Comparison of ENCODE assay signal across 13 cellular contexts in the genomic region with DNA sequence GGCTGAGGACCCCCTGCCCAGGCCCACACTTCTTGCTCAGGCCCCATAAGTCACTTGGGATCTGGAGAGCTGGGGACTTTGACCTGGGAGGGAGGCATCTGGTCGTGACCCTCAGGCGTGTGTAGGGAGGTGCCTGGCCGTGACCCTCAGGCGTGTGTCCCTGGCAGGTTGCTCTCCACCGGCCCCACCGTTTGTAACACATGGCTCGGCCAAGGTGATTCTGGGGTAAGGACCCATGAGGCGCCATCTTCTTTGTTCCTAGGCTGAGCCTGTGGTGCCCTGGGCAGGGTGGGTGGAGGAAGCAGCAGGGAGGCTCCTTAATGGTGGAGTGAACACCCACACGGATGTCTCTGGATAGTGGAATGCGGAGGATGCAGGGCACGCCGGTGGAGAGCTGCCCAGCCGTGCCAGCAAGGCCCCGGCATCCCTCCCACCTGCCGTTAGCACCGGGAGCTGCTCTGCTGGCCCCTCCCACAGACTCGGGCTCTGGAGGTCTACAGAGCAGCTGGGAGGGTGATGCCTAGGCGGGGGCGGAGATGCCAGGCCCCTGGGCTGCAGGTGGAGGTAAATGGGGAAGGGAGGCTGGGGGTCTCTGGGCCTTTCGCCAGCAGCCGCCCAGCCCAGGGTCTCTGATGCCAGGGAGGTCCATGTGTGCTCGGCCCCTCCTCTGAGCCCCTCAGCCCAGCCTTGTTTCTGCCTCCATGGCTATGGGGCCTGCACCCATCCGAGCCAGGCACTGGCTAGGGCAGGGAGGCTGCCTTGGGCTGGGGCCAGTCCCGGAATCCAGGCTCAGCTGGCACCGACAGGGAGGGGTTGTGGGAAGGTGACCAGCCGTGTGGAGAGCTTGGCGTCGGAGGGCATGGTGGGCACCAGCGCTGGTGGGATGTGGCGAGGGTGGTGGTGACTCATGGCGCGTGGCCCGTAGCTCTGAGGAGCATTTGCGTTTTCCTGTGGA. TPM values are rescaled to one million over a fixed set of nuclear protein-coding genes. Genes with fewer than 3 reads are reported as not detected.
A peak's percentile ranks its signal among the peaks of the same experiment; 100 is the strongest.
DNase-seq lines count a peak whose midpoint lies in the region; ATAC-seq, FAIRE-seq and TF ChIP-seq lines count a peak whose summit lies in the region.
"Had no signal": no experiment of that assay in that cellular context is flagged by ENCODE, and none has a peak within 500 bp of the region (broad histone marks: within the 10 kb centered on the region; RNA-seq: fewer than 3 reads in every experiment).

No MANE protein-coding gene starts in this region.

- H3K27ac ChIP-seq in SK-N-MC (peak overlapping the region; percentile 67), right lobe of liver (no peak overlapping the region), SJCRH30 (no peak overlapping the region)
- H3K27ac ChIP-seq: hepatocyte had no signal

- H3K4me1 ChIP-seq in right lobe of liver (peaks cover 0 to 36% (median 11%) of the 10 kb centered on the region in 4 donors), SJCRH30 (peaks cover 10% of the 10 kb centered on the region; the same call in 1 of the 2 replicates)

- H3K9me3 ChIP-seq in SK-N-MC (ENCODE audit: low read depth, low read length) (no peaks in the 10 kb centered on the region), right lobe of liver (no peaks in the 10 kb centered on the region), SJCRH30 (replicated peaks) (peaks cover under 1% of the 10 kb centered on the region; the same call in 1 of the 2 replicates)
- H3K9me3 ChIP-seq: HAP-1 had no signal

- ATAC-seq in left cardiac atrium: peak; percentile 36 to 81
- no peak for ATAC-seq in Right ventricle myocardium superior (ENCODE audit: poor library complexity)
- no peak for ATAC-seq in right lobe of liver
- no peak for ATAC-seq in GM21515 (IDR thresholded peaks at IDR 0.05; ENCODE audit: unreplicated experiment)

- no peak overlapping the region for H3K9ac ChIP-seq in SK-N-MC (ENCODE audit: insufficient read length)

- H3K4me3 ChIP-seq in SK-N-MC (peak overlapping the region; percentile 22; the same call in 1 of the 2 replicates), right lobe of liver (no peak overlapping the region), SJCRH30 (no peak overlapping the region; the same call in 1 of the 2 replicates)
- H3K4me3 ChIP-seq: HAP-1, hepatocyte had no signal

- H3K36me3 ChIP-seq in SK-N-MC (ENCODE audit: insufficient read depth, low read length): no peaks in the 10 kb centered on the region
- no peaks in the 10 kb centered on the region for H3K36me3 ChIP-seq in right lobe of liver
- H3K36me3 ChIP-seq in SJCRH30: no peaks in the 10 kb centered on the region
- H3K36me3 ChIP-seq: HAP-1 had no signal

- DNase-seq in left cardiac atrium (peak; percentile 29), Right ventricle myocardium superior (no peak), SK-N-MC (ENCODE audit: low read depth, low spot score) (no peak), right lobe of liver (peak in 2 of 3 donors; percentile 15 to 44), urothelium cell line (ENCODE audit: low spot score) (no peak), SJCRH30 (no peak), amniotic stem cell (lab: John Stamatoyannopoulos, UW) (no peak)
- DNase-seq: activated CD4-positive, alpha-beta T cell treated with anti-CD3 and anti-CD28 coated beads for 48 hours; SIG-M5; stimulated activated CD4-positive, alpha-beta T cell treated with anti-CD3 and anti-CD28 coated beads, Interleukin-12 subunit alpha, Interleukin-12 subunit beta, amount 100 ng/mL, for 4 hours had no signal

- 73% methylated on average over 9 of the region's 34 CpGs for WGBS in right lobe of liver (ENCODE audit: insufficient coverage, low coverage, low lambda C conversion rate, missing lambda C conversion rate)

- no peak for TF ChIP-seq POLR2A in right lobe of liver (IDR thresholded peaks at IDR 0.05)

- H3K27me3 ChIP-seq in right lobe of liver (no peaks in the 10 kb centered on the region), SJCRH30 (peaks cover 33% of the 10 kb centered on the region)
- H3K27me3 ChIP-seq: hepatocyte had no signal

- peak; percentile 56 for FAIRE-seq in urothelium cell line (lab: Jason Lieb, UNC)

- no peak for TF ChIP-seq CTCF in right lobe of liver (IDR thresholded peaks at IDR 0.05)

- intact Hi-C loops in left cardiac atrium (cut with DNase I): no loop called here
- intact Hi-C loops in Right ventricle myocardium superior (cut with DNase I): no loop called here
- intact Hi-C loops in right lobe of liver (cut with DNase I): no loop called here

RNA-seq across cellular contexts. Expression of a gene that starts 1.1 kb away (rescaled TPM):
- total RNA-seq in left cardiac atrium: under 1 TPM in 1 of 2 donors, not detected in 1; 0.44 TPM
- not detected for total RNA-seq in Right ventricle myocardium superior
- total RNA-seq in right lobe of liver: under 1 TPM in 3 of 6 experiments, not detected in 3; 0.53 to 0.83 (median 0.70) TPM
- total RNA-seq in SJCRH30 (2014; rRNA removed; shearing (Covaris generic)): not detected in 2 replicates

RNA-seq across cellular contexts. Expression of a gene that starts 33.5 kb away (rescaled TPM):
- total RNA-seq in left cardiac atrium (under 1 TPM; 0.16 to 0.38 TPM), Right ventricle myocardium superior (not detected), right lobe of liver (10 to 100 TPM; 16.8 to 87.1 (median 76.2) TPM)
- total RNA-seq in SJCRH30 (2014; rRNA removed; shearing (Covaris generic)): 6.8 and 7.5 TPM in 2 replicates

RNA-seq across cellular contexts. Expression of a gene that starts 41.1 kb away (rescaled TPM):
- total RNA-seq in left cardiac atrium (10 to 100 TPM; 14.6 to 16.9 TPM), Right ventricle myocardium superior (19.0 TPM), right lobe of liver (10 to 100 TPM; 18.9 to 38.6 (median 25.9) TPM)
- 4.3 and 5.1 TPM in 2 replicates for total RNA-seq in SJCRH30 (2014; rRNA removed; shearing (Covaris generic))

Comparison
In these comparisons a context has a peak if more than half of its experiments do, and no peak if none do; other contexts are left out.
1. ATAC-seq: peak in left cardiac atrium (2 of 2); none in Right ventricle myocardium superior (single experiment), right lobe of liver (0 of 4) and GM21515 (single experiment).
2. DNase-seq: peak in left cardiac atrium (single experiment) and right lobe of liver (2 of 3); none in Right ventricle myocardium superior (single experiment), SK-N-MC (single experiment), urothelium cell line (single experiment), SJCRH30 (0 of 2) and amniotic stem cell (single experiment).